ENCODE assay signal across 8 cellular contexts in the genomic region with DNA sequence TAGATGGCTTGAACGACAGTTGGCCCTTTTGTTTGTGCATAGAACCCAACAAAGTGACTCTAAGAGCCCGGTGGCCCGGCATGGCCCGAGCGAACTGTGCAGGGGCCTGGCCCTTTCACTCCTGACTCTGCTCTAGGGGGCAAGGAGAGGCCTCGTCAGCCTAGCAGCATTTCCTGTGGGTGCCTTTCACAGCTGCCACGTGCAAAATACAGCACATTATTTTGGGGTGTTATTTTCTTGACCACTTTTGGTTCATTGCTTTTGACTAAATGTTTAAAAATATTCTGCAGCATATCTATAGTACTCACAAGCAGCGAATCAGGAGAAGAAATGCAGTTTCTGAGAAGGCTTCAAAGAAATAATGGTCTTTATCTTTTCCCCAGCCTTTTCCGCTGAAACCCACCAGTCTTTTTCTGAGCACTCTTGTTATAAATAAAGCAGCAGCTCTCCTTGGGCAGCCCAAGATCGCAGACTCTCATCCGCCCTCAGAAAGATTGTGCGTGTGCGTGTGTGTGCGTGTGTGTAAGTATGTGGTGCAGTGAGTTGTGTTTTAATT. TPM values are rescaled to one million over a fixed set of nuclear protein-coding genes. Genes with fewer than 3 reads are reported as not detected.
DNase-seq lines count a peak whose midpoint lies in the region; ATAC-seq and TF ChIP-seq lines count a peak whose summit lies in the region.

No MANE protein-coding gene starts in this region.

- H3K9me3 Mint-ChIP-seq in central memory CD8-positive, alpha-beta T cell: no peaks in the 10 kb centered on the region

- peak overlapping the region in 2 of 3 donors; percentile 96 to 98 for H3K27ac ChIP-seq in thyroid gland
- no peak overlapping the region for H3K27ac ChIP-seq in body of pancreas

- intact Hi-C loops in thyroid gland (cut with DNase I) (no loop called here), body of pancreas (cut with DNase I) (no loop called here)

- no peaks in the 10 kb centered on the region for H3K27me3 Mint-ChIP-seq in central memory CD8-positive, alpha-beta T cell

- ATAC-seq in GM21381 (IDR thresholded peaks at IDR 0.05; ENCODE audit: unreplicated experiment): peak; percentile 55
- peak; percentile 89 for ATAC-seq in central memory CD8-positive, alpha-beta T cell (replicated peaks; ENCODE audit: extremely low read depth, poor library complexity, severe bottlenecking)
- ATAC-seq in body of pancreas: no peak

- peaks cover 65% of the 10 kb centered on the region for H3K4me1 Mint-ChIP-seq in central memory CD8-positive, alpha-beta T cell

- peak overlapping the region; percentile 87 for H3K27ac Mint-ChIP-seq in central memory CD8-positive, alpha-beta T cell (ENCODE audit: low read depth)

- TF ChIP-seq POLR2A in thyroid gland (IDR thresholded peaks at IDR 0.05): no peak
- TF ChIP-seq POLR2A in body of pancreas (IDR thresholded peaks at IDR 0.05): no peak

- H3K27me3 ChIP-seq in thyroid gland: no peaks in the 10 kb centered on the region
- no peaks in the 10 kb centered on the region for H3K27me3 ChIP-seq in body of pancreas

- peak overlapping the region; percentile 73 for H3K4me3 Mint-ChIP-seq in central memory CD8-positive, alpha-beta T cell

- no peak for TF ChIP-seq CTCF in GM12864 (IDR thresholded peaks at IDR 0.05; ENCODE audit: low read depth, low read length, missing control alignments)
- TF ChIP-seq CTCF in thyroid gland (IDR thresholded peaks at IDR 0.05): no peak
- no peak for TF ChIP-seq CTCF in body of pancreas (IDR thresholded peaks at IDR 0.05)

- H3K9me3 ChIP-seq in thyroid gland: no peaks in the 10 kb centered on the region
- H3K9me3 ChIP-seq in body of pancreas: no peaks in the 10 kb centered on the region

- H3K36me3 Mint-ChIP-seq in central memory CD8-positive, alpha-beta T cell (ENCODE audit: insufficient read depth): peaks cover 25% of the 10 kb centered on the region

- no peaks in the 10 kb centered on the region for H3K36me3 ChIP-seq in thyroid gland
- no peaks in the 10 kb centered on the region for H3K36me3 ChIP-seq in body of pancreas (replicated peaks in 1 of 2; ENCODE audit: insufficient read depth in 1 of 2, low read depth in 2 of 2)

- DNase-seq in GM12864 (ENCODE audit: low read depth) (peak; percentile 81), KG1 (lab: John Stamatoyannopoulos, UW) (peak; percentile 61), thyroid gland (no peak), body of pancreas (no peak), islet precursor cell (no peak), D341Med (ENCODE audit: low spot score) (no peak)
- DNase-seq in central memory CD8-positive, alpha-beta T cell (ENCODE audit: low spot score in 2 of 2): peak in 1 of 2 donors; percentile 41

- 82 to 87% methylated on average over 14 of the region's 14 CpGs for WGBS in thyroid gland, 2 donors
- WGBS in body of pancreas, 2 donors: 79 to 84% methylated on average over 14 of the region's 14 CpGs

- H3K4me3 ChIP-seq in GM12864 (ENCODE audit: low read depth, low read length) (peak overlapping the region; percentile 60), thyroid gland (replicated peaks in 1 of 3) (no peak overlapping the region), body of pancreas (no peak overlapping the region)

- H3K4me1 ChIP-seq in thyroid gland (peaks cover 24 to 39% of the 10 kb centered on the region in 2 donors), body of pancreas (peaks cover 19% of the 10 kb centered on the region)

RNA-seq across cellular contexts. Expression of a gene that starts 31.3 kb away (rescaled TPM):
- total RNA-seq in thyroid gland: 10 to 100 TPM; 22.3 to 71.7 (median 27.3) TPM
- total RNA-seq in body of pancreas: 10 to 100 TPM in 1 of 2 donors, 1 to 10 TPM in 1; 9.1 to 30.3 TPM

Comparison
In these comparisons a context has a peak if more than half of its experiments do, and no peak if none do; other contexts are left out.
1. DNase-seq: peak in GM12864 (single experiment) and KG1 (single experiment); none in thyroid gland (0 of 2), body of pancreas (0 of 4), islet precursor cell (single experiment) and D341Med (single experiment).
2. H3K27ac ChIP-seq: peak in thyroid gland (2 of 3); none in body of pancreas (0 of 4).